Comparison of ENCODE assay signal across 23 cellular contexts in the genomic region with DNA sequence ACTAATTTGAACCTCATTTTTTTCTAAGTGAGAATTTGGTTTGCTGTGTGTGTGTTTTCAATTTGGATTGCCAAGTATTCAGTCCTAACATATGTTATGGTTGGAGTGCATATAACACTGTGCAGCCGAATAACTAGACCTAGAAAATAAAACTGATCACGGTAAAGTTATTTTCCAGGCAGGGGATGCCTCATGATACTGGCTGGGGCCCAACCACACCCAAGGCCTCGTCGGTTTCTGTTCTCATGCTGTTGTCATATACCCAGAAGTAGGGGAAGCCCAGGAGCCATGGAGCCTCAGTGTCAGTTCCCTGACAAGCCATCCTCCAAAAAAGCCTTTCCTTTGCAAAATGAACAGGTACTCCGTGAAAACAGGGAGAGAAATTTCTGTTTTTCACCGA.
DNase-seq lines count a peak whose midpoint lies in the region; ATAC-seq and TF ChIP-seq lines count a peak whose summit lies in the region.
"Had no signal": no experiment of that assay in that cellular context is flagged by ENCODE, and none has a peak within 500 bp of the region (broad histone marks: within the 10 kb centered on the region; RNA-seq: fewer than 3 reads in every experiment).

No MANE protein-coding gene starts in this region.

- peak overlapping the region; percentile 54; the same call in 1 of the 2 replicates for H3K27ac ChIP-seq in BLaER1
- no peak overlapping the region for H3K27ac ChIP-seq in brain microvascular endothelial cell
- H3K27ac ChIP-seq: SJSA1 had no signal

- DNase-seq in cerebellar cortex (ENCODE audit: low spot score) (peak; percentile 28), inferior parietal cortex (ENCODE audit: extremely low spot score) (peak; percentile 18), stromal cell of bone marrow (ENCODE audit: low read depth) (peak; percentile 6), brain microvascular endothelial cell (no peak), AML-193 (lab: John Stamatoyannopoulos, UW) (no peak)
- DNase-seq: Calu3; DND-41; HCEC 1CT; Kasumi-1; MV-4-11; NCI-H1105; NCI-H146; NCI-H1930; NCI-H2107; NCI-H446; NCI-H524 treated with DMSO at 0.1 percent for 48 hours; NCI-H82; NK-92 treated with Interleukin-12 subunit alpha and Interleukin-12 subunit beta, amount 100 ng/mL, for 24 hours; PC-3 had no signal

- ATAC-seq in GM19324 (IDR thresholded peaks at IDR 0.05; ENCODE audit: low FRiP score, unreplicated experiment): no peak
- ATAC-seq: K562, PC-3 had no signal

- no peaks in the 10 kb centered on the region for H4K20me1 ChIP-seq in BLaER1

- H3K4me1 ChIP-seq in BLaER1: peaks cover 99% of the 10 kb centered on the region

- peaks cover 25% of the 10 kb centered on the region; the same call in 1 of the 2 replicates for H3K36me3 ChIP-seq in BLaER1
- H3K36me3 ChIP-seq in brain microvascular endothelial cell (replicated peaks): no peaks in the 10 kb centered on the region

- peaks cover 25% of the 10 kb centered on the region for H3K9me3 ChIP-seq in BLaER1
- H3K9me3 ChIP-seq: SJSA1 had no signal

- H3K4me2 ChIP-seq in BLaER1: peak overlapping the region; percentile 84

- H3K4me3 ChIP-seq in BLaER1: no peak overlapping the region
- H3K4me3 ChIP-seq in brain microvascular endothelial cell (ENCODE audit: low read depth, low read length): no peak overlapping the region
- H3K4me3 ChIP-seq: K562, SJSA1 had no signal

- H3K9ac ChIP-seq in BLaER1: no peak overlapping the region

- no peak for TF ChIP-seq CTCF in brain microvascular endothelial cell (IDR thresholded peaks at IDR 0.05; ENCODE audit: low read depth, low read length, missing control alignments)

- H3K27me3 ChIP-seq in BLaER1 (no peaks in the 10 kb centered on the region), brain microvascular endothelial cell (replicated peaks) (no peaks in the 10 kb centered on the region)
- H3K27me3 ChIP-seq: SJSA1 had no signal

- in situ Hi-C loops in brain microvascular endothelial cell (cut with HindIII; ENCODE audit: low pct_ligation_motif_present, low sequenced_read_pairs): no loop called here

Comparison
In these comparisons a context has a peak if more than half of its experiments do, and no peak if none do; other contexts are left out.
1. DNase-seq: peak in cerebellar cortex (single experiment), inferior parietal cortex (single experiment) and stromal cell of bone marrow (single experiment); none in brain microvascular endothelial cell (single experiment) and AML-193 (0 of 2).